In genomic region chr11:19344661-19345518, GRCh38 we compare ENCODE assay signal across 8 cellular contexts.
DNase-seq lines count a peak whose midpoint lies in the region; ATAC-seq lines count a peak whose summit lies in the region.

No MANE protein-coding gene starts in this region.

- H3K27me3 ChIP-seq in skeletal muscle tissue (ENCODE audit: control insufficient read depth in 3 of 3, insufficient read depth in 3 of 3, low read length in 3 of 3): peaks cover 59 to 62% (median 61%) of the 10 kb centered on the region in 3 donors

- no peak overlapping the region for H3K27ac ChIP-seq in skeletal muscle tissue (ENCODE audit: low read depth, low read length)

- no peaks in the 10 kb centered on the region for H3K9me3 ChIP-seq in skeletal muscle tissue (ENCODE audit: control insufficient read depth in 3 of 3, low read length in 3 of 3)

- no peaks in the 10 kb centered on the region for H3K36me3 ChIP-seq in skeletal muscle tissue (ENCODE audit: control insufficient read depth in 3 of 3, insufficient read depth in 3 of 3, low read length in 3 of 3)

- peak overlapping the region in 1 of 3 donors; percentile 50 for H3K9ac ChIP-seq in skeletal muscle tissue (ENCODE audit: low read depth in 1 of 3, low read length in 3 of 3)

- DNase-seq in NCI-H187 (lab: John Stamatoyannopoulos, UW): peak; percentile 28 to 59
- no peak for DNase-seq in NCI-H187 treated with DMSO at 0.1 percent for 48 hours (lab: John Stamatoyannopoulos, UW)
- peak in 49 of 56 donors; percentile 22 to 79 (median 60) for DNase-seq in amygdala (lab: John Stamatoyannopoulos, UW)
- DNase-seq in hypothalamus (lab: John Stamatoyannopoulos, UW): peak in 50 of 51 donors; percentile 21 to 84 (median 66)
- DNase-seq in effector CD4-positive, alpha-beta T cell: no peak
- no peak for DNase-seq in stimulated activated naive CD4-positive, alpha-beta T cell treated with Interleukin-2 at 50 U/mL for 16 hours (lab: John Stamatoyannopoulos, UW)

- H3K4me3 ChIP-seq in skeletal muscle tissue (ENCODE audit: low read length in 3 of 3): peak overlapping the region in 2 of 3 donors; percentile 45 to 71

- ATAC-seq in HG03432 (IDR thresholded peaks at IDR 0.05; ENCODE audit: unreplicated experiment): peak; percentile 70

- peaks cover 10 to 20% (median 16%) of the 10 kb centered on the region in 3 donors for H3K4me1 ChIP-seq in skeletal muscle tissue (ENCODE audit: control insufficient read depth in 3 of 3, insufficient read depth in 3 of 3, low read length in 3 of 3)

Comparison
In these comparisons a context has a peak if more than half of its experiments do, and no peak if none do; other contexts are left out.
1. DNase-seq: peak in NCI-H187 (2 of 2), amygdala (49 of 56) and hypothalamus (50 of 51); none in NCI-H187 treated with DMSO at 0.1 percent for 48 hours (single experiment), effector CD4-positive, alpha-beta T cell (single experiment) and stimulated activated naive CD4-positive, alpha-beta T cell treated with Interleukin-2 at 50 U/mL for 16 hours (single experiment).